Comparison of ENCODE assay signal across 9 cellular contexts in genomic region chr1:203267912-203268311, GRCh38. TPM values are rescaled to one million over a fixed set of nuclear protein-coding genes. Genes with fewer than 3 reads are reported as not detected.
DNase-seq lines count a peak whose midpoint lies in the region; TF ChIP-seq lines count a peak whose summit lies in the region.
"Had no signal": no experiment of that assay in that cellular context is flagged by ENCODE, and none has a peak within 500 bp of the region (broad histone marks: within the 10 kb centered on the region; RNA-seq: fewer than 3 reads in every experiment).

No MANE protein-coding gene starts in this region.

- no peaks in the 10 kb centered on the region for H3K9me3 Mint-ChIP-seq in activated CD4-positive, alpha-beta T cell treated with anti-CD3 and anti-CD28 coated beads, Interleukin-2, amount 10 ng/mL, durations not matched to agents 7 days and 5 days

- POLR2A ChIA-PET in activated CD4-positive, alpha-beta T cell treated with anti-CD3 and anti-CD28 coated beads, Interleukin-2, amount 10 ng/mL, durations not matched to agents 7 days and 5 days (lab: Charles Lee), result no interaction called here

- H3K27ac Mint-ChIP-seq in activated CD4-positive, alpha-beta T cell treated with anti-CD3 and anti-CD28 coated beads, Interleukin-2, amount 10 ng/mL, durations not matched to agents 7 days and 5 days, result peak overlapping the region; percentile 86

- DNase-seq in activated CD4-positive, alpha-beta T cell treated with anti-CD3 and anti-CD28 coated beads, Interleukin-2, amount 10 ng/mL, durations not matched to agents 7 days and 5 days, result no peak
- no peak for DNase-seq in activated CD4-positive, alpha-beta T cell treated with anti-CD3 and anti-CD28 coated beads, Interleukin-2, amount 50 U/mL, for 48 hours
- no peak for DNase-seq in ascending aorta (ENCODE audit: low spot score in 2 of 2)
- DNase-seq in kidney epithelial cell (ENCODE audit: low read depth), result no peak
- no peak for DNase-seq in testis
- DNase-seq in midbrain (lab: John Stamatoyannopoulos, UW), result no peak
- no peak for DNase-seq in NCI-H1105 (lab: John Stamatoyannopoulos, UW)
- no peak for DNase-seq in NCI-H510A treated with DMSO at 0.1 percent for 48 hours (lab: John Stamatoyannopoulos, UW)

- no peak for TF ChIP-seq POLR2A in testis (IDR thresholded peaks at IDR 0.05)

- no peak for TF ChIP-seq CTCF in ascending aorta (IDR thresholded peaks at IDR 0.05)
- TF ChIP-seq CTCF in kidney epithelial cell (IDR thresholded peaks at IDR 0.05; ENCODE audit: insufficient read depth, low read length, poor library complexity, severe bottlenecking), result no peak
- no peak for TF ChIP-seq CTCF in testis (IDR thresholded peaks at IDR 0.05)

- H3K27ac ChIP-seq in ascending aorta (peak overlapping the region; percentile 70 to 84), testis (peak overlapping the region; percentile 85 to 93)

- H3K4me1 ChIP-seq in ascending aorta (peaks cover 3% of the 10 kb centered on the region in 2 donors), testis (peaks cover 12% of the 10 kb centered on the region)

- no peaks in the 10 kb centered on the region for H3K36me3 ChIP-seq in ascending aorta
- no peaks in the 10 kb centered on the region for H3K36me3 ChIP-seq in kidney epithelial cell (ENCODE audit: control insufficient read depth, insufficient read depth, low read length)
- H3K36me3 ChIP-seq in testis (ENCODE audit: low read depth, missing control alignments), result no peaks in the 10 kb centered on the region

- CTCF ChIA-PET in activated CD4-positive, alpha-beta T cell treated with anti-CD3 and anti-CD28 coated beads, Interleukin-2, amount 10 ng/mL, durations not matched to agents 7 days and 5 days (lab: Charles Lee), result interaction anchor here (0.6 to 7.3 kb wide), 47 partner anchors 9 to 1332 kb away, joined by 3 to 299 read pairs (median 5); partner anchors contain the start of genes BTG2, FMOD, LAX1 and OPTC

- no peaks in the 10 kb centered on the region for H3K27me3 ChIP-seq in ascending aorta
- no peaks in the 10 kb centered on the region for H3K27me3 ChIP-seq in kidney epithelial cell (ENCODE audit: control insufficient read depth, insufficient read depth, low read length)
- H3K27me3 ChIP-seq in testis, result no peaks in the 10 kb centered on the region

- no peaks in the 10 kb centered on the region for H3K36me3 Mint-ChIP-seq in activated CD4-positive, alpha-beta T cell treated with anti-CD3 and anti-CD28 coated beads, Interleukin-2, amount 10 ng/mL, durations not matched to agents 7 days and 5 days (ENCODE audit: low read depth)

- no peaks in the 10 kb centered on the region for H3K27me3 Mint-ChIP-seq in activated CD4-positive, alpha-beta T cell treated with anti-CD3 and anti-CD28 coated beads, Interleukin-2, amount 10 ng/mL, durations not matched to agents 7 days and 5 days

- intact Hi-C loops in ascending aorta (cut with DNase I) (loop anchor here (1.0 to 2.0 kb wide), 2 partner anchors 71 to 229 kb away; no protein-coding TSS in a partner anchor), testis (cut with DNase I; ENCODE audit: low total_unique reads) (no loop called here)

- peaks cover 34% of the 10 kb centered on the region for H3K4me1 Mint-ChIP-seq in activated CD4-positive, alpha-beta T cell treated with anti-CD3 and anti-CD28 coated beads, Interleukin-2, amount 10 ng/mL, durations not matched to agents 7 days and 5 days

- WGBS in testis, 2 donors, result 34 to 35% methylated on average over 15 of the region's 15 CpGs

- H3K9me3 ChIP-seq in ascending aorta (no peaks in the 10 kb centered on the region), testis (no peaks in the 10 kb centered on the region)

- peak overlapping the region; percentile 62 to 69 for H3K4me3 ChIP-seq in ascending aorta
- H3K4me3 ChIP-seq in kidney epithelial cell (ENCODE audit: low read depth, low read length), result peak overlapping the region; percentile 46
- H3K4me3 ChIP-seq in testis, result peak overlapping the region; percentile 53 to 63

- H3K4me3 Mint-ChIP-seq in activated CD4-positive, alpha-beta T cell treated with anti-CD3 and anti-CD28 coated beads, Interleukin-2, amount 10 ng/mL, durations not matched to agents 7 days and 5 days, result peak overlapping the region; percentile 79

RNA-seq across cellular contexts. Expression of gene BTG2, which starts 37.4 kb away (rescaled TPM):
- 10 to 100 TPM; 73.6 to 82.3 TPM for total RNA-seq in activated CD4-positive, alpha-beta T cell treated with anti-CD3 and anti-CD28 coated beads, Interleukin-2, amount 10 ng/mL, durations not matched to agents 7 days and 5 days
- total RNA-seq in ascending aorta (219 TPM), kidney epithelial cell (24.1 and 24.3 TPM in 2 replicates), testis (10 to 100 TPM; 14.5 to 23.8 TPM)
- 25.4 TPM for polyA plus RNA-seq in testis (ENCODE audit: insufficient read depth, low read depth, low replicate concordance)

RNA-seq across cellular contexts. Expression of gene CHIT1, which starts 38.4 kb away (rescaled TPM):
- under 1 TPM; 0.30 to 0.42 TPM for total RNA-seq in activated CD4-positive, alpha-beta T cell treated with anti-CD3 and anti-CD28 coated beads, Interleukin-2, amount 10 ng/mL, durations not matched to agents 7 days and 5 days
- total RNA-seq in ascending aorta (not detected), kidney epithelial cell (not detected in 2 replicates), testis (under 1 TPM; 0.08 to 0.62 TPM)
- 9.9 TPM for polyA plus RNA-seq in testis (ENCODE audit: insufficient read depth, low read depth, low replicate concordance)
- total RNA-seq: SK-MEL-5 had no signal
